ENCODE assay signal across 30 cellular contexts in the genomic region with DNA sequence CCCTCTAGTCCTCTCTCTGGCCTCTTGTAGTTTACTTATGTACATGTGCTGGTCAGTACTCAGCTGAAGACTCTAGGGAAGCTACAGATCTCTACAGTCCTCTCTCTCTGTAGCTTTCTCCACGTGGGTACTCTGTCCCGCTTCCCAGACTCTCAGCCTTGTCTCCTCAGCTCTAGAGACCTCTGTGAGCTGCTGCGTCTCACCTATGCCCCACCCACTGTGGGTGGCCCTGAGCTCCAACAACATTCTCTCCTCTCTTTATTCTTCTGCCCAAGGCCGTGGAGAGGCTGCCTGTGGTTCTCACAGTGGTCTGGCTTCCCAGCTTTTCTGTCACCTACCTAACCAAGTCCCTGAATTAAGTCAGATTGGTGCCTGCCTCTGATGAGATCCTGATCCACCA. TPM values are rescaled to one million over a fixed set of nuclear protein-coding genes. Genes with fewer than 3 reads are reported as not detected.
DNase-seq lines count a peak whose midpoint lies in the region; ATAC-seq and TF ChIP-seq lines count a peak whose summit lies in the region.
"Had no signal": no experiment of that assay in that cellular context is flagged by ENCODE, and none has a peak within 500 bp of the region (broad histone marks: within the 10 kb centered on the region; RNA-seq: fewer than 3 reads in every experiment).

No MANE protein-coding gene starts in this region.

- H3K9me2 ChIP-seq in GM23248 (ENCODE audit: insufficient read depth), result no peaks in the 10 kb centered on the region

- H3F3A ChIP-seq in GM23248 (ENCODE audit: insufficient read depth), result no peaks in the 10 kb centered on the region

- no peaks in the 10 kb centered on the region for H3K79me2 ChIP-seq in GM23248 (ENCODE audit: insufficient read depth)

- ATAC-seq in omental fat pad (ENCODE audit: low FRiP score), result peak; percentile 12
- ATAC-seq in GM19463 (IDR thresholded peaks at IDR 0.05; ENCODE audit: unreplicated experiment), result no peak
- ATAC-seq: foreskin keratinocyte, heart right ventricle, lower lobe of right lung had no signal

- H3K9me3 ChIP-seq in CD4-positive, alpha-beta memory T cell (ENCODE audit: control insufficient read depth in 1 of 2, low read length in 2 of 2), result no peaks in the 10 kb centered on the region
- no peaks in the 10 kb centered on the region for H3K9me3 ChIP-seq in endodermal cell (ENCODE audit: control insufficient read depth, low read length)
- H3K9me3 ChIP-seq in GM23248 (ENCODE audit: low read depth), result no peaks in the 10 kb centered on the region
- H3K9me3 ChIP-seq: esophagus squamous epithelium, heart right ventricle, lower lobe of right lung, spleen, transverse colon had no signal

- H3K4me2 ChIP-seq in GM23248 (ENCODE audit: unreplicated experiment), result no peak overlapping the region

- POLR2A ChIA-PET in CD4-positive, alpha-beta memory T cell (lab: Charles Lee; ENCODE audit: partially characterized antibody), result no interaction called here

- WGBS in endodermal cell (ENCODE audit: insufficient coverage in 1 of 2, insufficient read length in 1 of 2), 2 experiments, result 76% methylated on average over 3 to 4 of the region's 4 CpGs
- 66 to 82% methylated on average over 4 of the region's 4 CpGs for WGBS in GM23248 (ENCODE audit: low coverage in 1 of 2, low lambda C conversion rate in 2 of 2, missing lambda C conversion rate in 2 of 2), 2 experiments

- H3K9me3 Mint-ChIP-seq in CD4-positive, alpha-beta memory T cell, result no peaks in the 10 kb centered on the region
- no peaks in the 10 kb centered on the region for H3K9me3 Mint-ChIP-seq in endodermal cell
- H3K9me3 Mint-ChIP-seq in activated CD4-positive, alpha-beta T cell treated with anti-CD3 and anti-CD28 coated beads, Interleukin-2, amount 10 ng/mL, durations not matched to agents 24 days and 14 days, result peaks cover under 1% of the 10 kb centered on the region
- H3K9me3 Mint-ChIP-seq: brain, nephron progenitor cell had no signal

- H3K36me3 Mint-ChIP-seq in CD4-positive, alpha-beta memory T cell, result peaks cover 30 to 40% of the 10 kb centered on the region in 2 donors
- H3K36me3 Mint-ChIP-seq in endodermal cell (ENCODE audit: low read depth), result no peaks in the 10 kb centered on the region
- H3K36me3 Mint-ChIP-seq in activated CD4-positive, alpha-beta T cell treated with anti-CD3 and anti-CD28 coated beads, Interleukin-2, amount 10 ng/mL, durations not matched to agents 24 days and 14 days (ENCODE audit: low read depth), result peaks cover 40% of the 10 kb centered on the region

- peaks cover 79% of the 10 kb centered on the region for H3K4me1 ChIP-seq in CD4-positive, alpha-beta memory T cell (ENCODE audit: insufficient read depth, low read length)
- H3K4me1 ChIP-seq in endodermal cell (ENCODE audit: control insufficient read depth, insufficient read depth, low read length), result no peaks in the 10 kb centered on the region
- H3K4me1 ChIP-seq in GM23248 (ENCODE audit: insufficient read depth), result peaks cover 4% of the 10 kb centered on the region; the same call in 1 of the 2 replicates
- H3K4me1 ChIP-seq: foreskin keratinocyte had no signal

- no peak overlapping the region for H2AFZ ChIP-seq in GM23248

- H3K27me3 Mint-ChIP-seq in CD4-positive, alpha-beta memory T cell, result no peaks in the 10 kb centered on the region
- H3K27me3 Mint-ChIP-seq in endodermal cell (ENCODE audit: insufficient read depth), result peaks cover 2% of the 10 kb centered on the region
- no peaks in the 10 kb centered on the region for H3K27me3 Mint-ChIP-seq in activated CD4-positive, alpha-beta T cell treated with anti-CD3 and anti-CD28 coated beads, Interleukin-2, amount 10 ng/mL, durations not matched to agents 24 days and 14 days
- H3K27me3 Mint-ChIP-seq: B cell had no signal

- H3K9ac ChIP-seq in endodermal cell (ENCODE audit: extremely low read depth, low read length, poor library complexity, severe bottlenecking) (no peak overlapping the region), GM23248 (no peak overlapping the region)

- DNase-seq in CD4-positive, alpha-beta memory T cell, result no peak
- DNase-seq in H7, result peak; percentile 6
- peak; percentile 55 for DNase-seq in endodermal cell
- no peak for DNase-seq in omental fat pad (ENCODE audit: low spot score)
- DNase-seq in activated CD4-positive, alpha-beta T cell treated with anti-CD3 and anti-CD28 coated beads, Interleukin-2, amount 10 ng/mL, durations not matched to agents 24 days and 14 days, result no peak
- no peak for DNase-seq in NCI-H226
- no peak for DNase-seq in GM23248
- DNase-seq: ACHN; activated CD4-positive, alpha-beta T cell treated with anti-CD3 and anti-CD28 coated beads for 48 hours; activated CD8-positive, alpha-beta memory T cell treated with anti-CD3 and anti-CD28 coated beads for 24 hours; activated T-cell treated with anti-CD3 and anti-CD28 coated beads, Interleukin-2, amount 50 U/mL, for 1 hour; cerebellar nuclear complex; dermis blood vessel endothelial cell; esophagus squamous epithelium; foreskin keratinocyte; heart right ventricle; kidney glomerular epithelial cell; lower lobe of right lung; NCI-H1048; NCI-H1694; NCI-H510A; nephron progenitor cell; RPMI8226; spleen; stimulated activated CD8-positive, alpha-beta memory T cell treated with anti-CD3 and anti-CD28 coated beads, Interleukin-4, amount 100 ng/mL, for 48 hours; transverse colon; WERI-Rb-1 had no signal

- in situ Hi-C loops in GM23248 (cut with MboI), result no loop called here

- H3K27ac Mint-ChIP-seq in CD4-positive, alpha-beta memory T cell, result peak overlapping the region in 5 of 7 donors; percentile 42 to 79 (median 62)
- no peak overlapping the region for H3K27ac Mint-ChIP-seq in endodermal cell
- H3K27ac Mint-ChIP-seq in activated CD4-positive, alpha-beta T cell treated with anti-CD3 and anti-CD28 coated beads, Interleukin-2, amount 10 ng/mL, durations not matched to agents 24 days and 14 days, result no peak overlapping the region
- H3K27ac Mint-ChIP-seq: B cell, brain, nephron progenitor cell had no signal

- CTCF ChIA-PET in CD4-positive, alpha-beta memory T cell (lab: Charles Lee; ENCODE audit: partially characterized antibody), result interaction anchor here (0.9 kb wide), 1 partner anchor 17 kb away, joined by 3 read pairs; no protein-coding TSS in a partner anchor

- H3K4me3 Mint-ChIP-seq in CD4-positive, alpha-beta memory T cell, result peak overlapping the region in 3 of 8 donors; percentile 9 to 41 (median 28)
- no peak overlapping the region for H3K4me3 Mint-ChIP-seq in endodermal cell
- H3K4me3 Mint-ChIP-seq in activated CD4-positive, alpha-beta T cell treated with anti-CD3 and anti-CD28 coated beads, Interleukin-2, amount 10 ng/mL, durations not matched to agents 24 days and 14 days, result no peak overlapping the region
- H3K4me3 Mint-ChIP-seq: B cell, brain, nephron progenitor cell had no signal

- no peaks in the 10 kb centered on the region for H3K27me3 ChIP-seq in CD4-positive, alpha-beta memory T cell (ENCODE audit: insufficient read depth, low read length)
- H3K27me3 ChIP-seq in H7 (ENCODE audit: control insufficient read depth, insufficient read depth, low read length) (no peaks in the 10 kb centered on the region), endodermal cell (ENCODE audit: control insufficient read depth, insufficient read depth, low read length, poor library complexity, severe bottlenecking) (no peaks in the 10 kb centered on the region), GM23248 (replicated peaks; ENCODE audit: insufficient read depth) (no peaks in the 10 kb centered on the region)
- H3K27me3 ChIP-seq: esophagus squamous epithelium, foreskin keratinocyte, heart right ventricle, spleen, transverse colon had no signal

- peaks cover 19% of the 10 kb centered on the region for H3K36me3 ChIP-seq in CD4-positive, alpha-beta memory T cell (ENCODE audit: insufficient read depth, low read length)
- H3K36me3 ChIP-seq in H7 (replicated peaks; ENCODE audit: control insufficient read depth, insufficient read depth, low read length) (no peaks in the 10 kb centered on the region), endodermal cell (ENCODE audit: control insufficient read depth, insufficient read depth, low read length) (no peaks in the 10 kb centered on the region), GM23248 (ENCODE audit: low read depth) (no peaks in the 10 kb centered on the region)

- no peak overlapping the region for H3K4me3 ChIP-seq in CD4-positive, alpha-beta memory T cell (ENCODE audit: low read length in 2 of 2)
- H3K4me3 ChIP-seq in H7 (ENCODE audit: insufficient read depth, low read depth, low read length) (no peak overlapping the region), endodermal cell (ENCODE audit: low read length) (no peak overlapping the region), GM23248 (no peak overlapping the region)
- H3K4me3 ChIP-seq: esophagus squamous epithelium, heart right ventricle, lower lobe of right lung, spleen, transverse colon had no signal

- intact Hi-C loops in CD4-positive, alpha-beta memory T cell (cut with micrococcal nuclease), result no loop called here
- intact Hi-C loops in activated CD4-positive, alpha-beta T cell treated with anti-CD3 and anti-CD28 coated beads, Interleukin-2, amount 10 ng/mL, durations not matched to agents 24 days and 14 days (cut with micrococcal nuclease), result no loop called here

- H3K4me1 Mint-ChIP-seq in CD4-positive, alpha-beta memory T cell, result peaks cover 55 to 93% (median 75%) of the 10 kb centered on the region in 4 donors
- H3K4me1 Mint-ChIP-seq in endodermal cell, result no peaks in the 10 kb centered on the region
- peaks cover 34% of the 10 kb centered on the region for H3K4me1 Mint-ChIP-seq in activated CD4-positive, alpha-beta T cell treated with anti-CD3 and anti-CD28 coated beads, Interleukin-2, amount 10 ng/mL, durations not matched to agents 24 days and 14 days
- H3K4me1 Mint-ChIP-seq: nephron progenitor cell had no signal

- H3K27ac ChIP-seq in CD4-positive, alpha-beta memory T cell (ENCODE audit: low read depth, low read length), result no peak overlapping the region
- no peak overlapping the region for H3K27ac ChIP-seq in endodermal cell (ENCODE audit: low read depth, low read length)
- H3K27ac ChIP-seq in GM23248, result no peak overlapping the region
- H3K27ac ChIP-seq: esophagus squamous epithelium, foreskin keratinocyte, heart right ventricle, lower lobe of right lung, spleen, transverse colon, WERI-Rb-1 had no signal

- H4K20me1 ChIP-seq in GM23248 (ENCODE audit: insufficient read depth), result no peaks in the 10 kb centered on the region

- TF ChIP-seq CTCF in endodermal cell (conservative IDR thresholded peaks at IDR 0.05) (no peak), omental fat pad (IDR thresholded peaks at IDR 0.05) (no peak)

RNA-seq across cellular contexts. Expression of a gene that starts 33.4 kb away (rescaled TPM):
- 10 to 100 TPM; 38.3 to 47.5 TPM for total RNA-seq in CD4-positive, alpha-beta memory T cell
- polyA plus RNA-seq in CD4-positive, alpha-beta memory T cell, result 10 to 100 TPM in 1 of 2 donors, 1 to 10 TPM in 1; 7.7 to 29.1 TPM
- 0.63 and 1.6 TPM in 2 replicates for total RNA-seq in H7 (2014; rRNA removed; shearing (Covaris generic))
- total RNA-seq in endodermal cell, result 1 to 10 TPM; 1.2 to 3.2 TPM
- polyA plus RNA-seq in endodermal cell (2013, experiment 1 of 2), result 0.82 TPM
- 0.70 TPM for polyA plus RNA-seq in endodermal cell (2013, experiment 2 of 2)
- 100 to 1,000 TPM in 1 of 4 donors, 10 to 100 TPM in 3; 43.1 to 123 (median 60.5) TPM for total RNA-seq in omental fat pad
- total RNA-seq in activated CD4-positive, alpha-beta T cell treated with anti-CD3 and anti-CD28 coated beads, Interleukin-2, amount 10 ng/mL, durations not matched to agents 24 days and 14 days, result 44.6 and 45.3 TPM in 2 replicates
- 4.9 and 6.7 TPM in 2 replicates for total RNA-seq in GM23248 (2014; rRNA removed; shearing (Covaris generic))
- 3.2 and 4.2 TPM in 2 replicates for polyA plus RNA-seq in GM23248 (2016; fragmentation: Nextera tagmentation; extraction: Ambion mirVana)

Comparison
In these comparisons a context has a peak if more than half of its experiments do, and no peak if none do; other contexts are left out.
1. DNase-seq: peak in H7 (single experiment) and endodermal cell (single experiment); none in CD4-positive, alpha-beta memory T cell (0 of 5), omental fat pad (single experiment), activated CD4-positive, alpha-beta T cell treated with anti-CD3 and anti-CD28 coated beads, Interleukin-2, amount 10 ng/mL, durations not matched to agents 24 days and 14 days (single experiment), NCI-H226 (single experiment) and GM23248 (single experiment).
2. H3K27ac Mint-ChIP-seq: peak in CD4-positive, alpha-beta memory T cell (5 of 7); none in endodermal cell (single experiment) and activated CD4-positive, alpha-beta T cell treated with anti-CD3 and anti-CD28 coated beads, Interleukin-2, amount 10 ng/mL, durations not matched to agents 24 days and 14 days (single experiment).